ENCODE assay signal across 1 cellular context in the genomic region with DNA sequence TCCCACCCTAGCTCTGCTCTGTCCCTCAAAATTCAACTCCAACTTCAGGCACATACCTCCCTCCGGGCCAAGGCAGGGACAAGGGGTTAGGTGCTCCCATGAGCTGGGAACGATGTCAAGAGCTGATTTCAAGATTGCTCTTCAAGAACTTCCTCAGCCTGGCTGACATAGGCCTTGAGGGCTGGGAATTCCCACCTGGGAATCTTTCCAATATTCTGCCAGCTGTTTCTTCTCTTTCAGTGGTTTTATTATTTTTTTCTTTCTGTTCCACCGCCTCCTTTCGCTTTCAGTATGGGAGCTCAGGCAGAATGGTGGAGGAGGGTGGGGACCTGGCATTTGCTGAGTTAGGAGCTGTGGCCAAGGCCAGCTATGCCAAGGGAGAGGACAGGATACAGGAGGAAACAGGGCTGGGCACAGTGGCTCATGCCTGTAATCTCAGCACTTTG.
A peak's percentile ranks its signal among the peaks of the same experiment; 100 is the strongest.
TF ChIP-seq lines count a peak whose summit lies in the region.

No MANE protein-coding gene starts in this region.

TF ChIP-seq in GM12878, 131 proteins besides CTCF, POLR2A, EP300 and RAD21 (continued from another document and continues in another):
- TF ChIP-seq, protein P1, sequence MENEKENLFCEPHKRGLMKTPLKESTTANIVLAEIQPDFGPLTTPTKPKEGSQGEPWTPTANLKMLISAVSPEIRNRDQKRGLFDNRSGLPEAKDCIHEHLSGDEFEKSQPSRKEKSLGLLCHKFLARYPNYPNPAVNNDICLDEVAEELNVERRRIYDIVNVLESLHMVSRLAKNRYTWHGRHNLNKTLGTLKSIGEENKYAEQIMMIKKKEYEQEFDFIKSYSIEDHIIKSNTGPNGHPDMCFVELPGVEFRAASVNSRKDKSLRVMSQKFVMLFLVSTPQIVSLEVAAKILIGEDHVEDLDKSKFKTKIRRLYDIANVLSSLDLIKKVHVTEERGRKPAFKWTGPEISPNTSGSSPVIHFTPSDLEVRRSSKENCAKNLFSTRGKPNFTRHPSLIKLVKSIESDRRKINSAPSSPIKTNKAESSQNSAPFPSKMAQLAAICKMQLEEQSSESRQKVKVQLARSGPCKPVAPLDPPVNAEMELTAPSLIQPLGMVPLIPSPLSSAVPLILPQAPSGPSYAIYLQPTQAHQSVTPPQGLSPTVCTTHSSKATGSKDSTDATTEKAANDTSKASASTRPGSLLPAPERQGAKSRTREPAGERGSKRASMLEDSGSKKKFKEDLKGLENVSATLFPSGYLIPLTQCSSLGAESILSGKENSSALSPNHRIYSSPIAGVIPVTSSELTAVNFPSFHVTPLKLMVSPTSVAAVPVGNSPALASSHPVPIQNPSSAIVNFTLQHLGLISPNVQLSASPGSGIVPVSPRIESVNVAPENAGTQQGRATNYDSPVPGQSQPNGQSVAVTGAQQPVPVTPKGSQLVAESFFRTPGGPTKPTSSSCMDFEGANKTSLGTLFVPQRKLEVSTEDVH (IDR thresholded peaks at IDR 0.05; ENCODE audit: low read depth, partially characterized antibody) = no peak
- TF ChIP-seq, protein P2, sequence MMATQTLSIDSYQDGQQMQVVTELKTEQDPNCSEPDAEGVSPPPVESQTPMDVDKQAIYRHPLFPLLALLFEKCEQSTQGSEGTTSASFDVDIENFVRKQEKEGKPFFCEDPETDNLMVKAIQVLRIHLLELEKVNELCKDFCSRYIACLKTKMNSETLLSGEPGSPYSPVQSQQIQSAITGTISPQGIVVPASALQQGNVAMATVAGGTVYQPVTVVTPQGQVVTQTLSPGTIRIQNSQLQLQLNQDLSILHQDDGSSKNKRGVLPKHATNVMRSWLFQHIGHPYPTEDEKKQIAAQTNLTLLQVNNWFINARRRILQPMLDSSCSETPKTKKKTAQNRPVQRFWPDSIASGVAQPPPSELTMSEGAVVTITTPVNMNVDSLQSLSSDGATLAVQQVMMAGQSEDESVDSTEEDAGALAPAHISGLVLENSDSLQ (IDR thresholded peaks at IDR 0.05) = no peak
- TF ChIP-seq HDAC2 (IDR thresholded peaks at IDR 0.05) (no peak), KAT2A (conservative IDR thresholded peaks at IDR 0.05; ENCODE audit: control insufficient read depth, low read depth, low read length) (no peak), EGR1 (IDR thresholded peaks at IDR 0.05; ENCODE audit: borderline replicate concordance in 1 of 2, low read depth in 2 of 2, low read length in 2 of 2) (no peak), SMAD5 (IDR thresholded peaks at IDR 0.05; ENCODE audit: low read depth) (no peak), CBX5 (IDR thresholded peaks at IDR 0.05; ENCODE audit: low read depth) (no peak), ZBED1 (IDR thresholded peaks at IDR 0.05; ENCODE audit: borderline replicate concordance) (no peak), CHD1 (IDR thresholded peaks at IDR 0.05; ENCODE audit: low read depth, low read length) (no peak), GATAD2B (conservative IDR thresholded peaks at IDR 0.05; ENCODE audit: low read depth) (no peak), BRCA1 (IDR thresholded peaks at IDR 0.05; ENCODE audit: low read depth, low read length) (no peak), SRF (IDR thresholded peaks at IDR 0.05; ENCODE audit: low read depth in 2 of 2, low read length in 2 of 2) (no peak), CREM (IDR thresholded peaks at IDR 0.05; ENCODE audit: low read depth) (no peak), SIN3A (IDR thresholded peaks at IDR 0.05; ENCODE audit: low read depth, low read length) (no peak), IKZF1 (conservative IDR thresholded peaks at IDR 0.05) (peak; percentile 90), MXI1 (IDR thresholded peaks at IDR 0.05; ENCODE audit: low read depth, low read length) (no peak), TARDBP (IDR thresholded peaks at IDR 0.05; ENCODE audit: borderline replicate concordance) (no peak), HDGF (IDR thresholded peaks at IDR 0.05) (no peak), STAT1 (conservative IDR thresholded peaks at IDR 0.05) (no peak), ASH2L (IDR thresholded peaks at IDR 0.05; ENCODE audit: borderline replicate concordance, low read depth) (no peak), EED (IDR thresholded peaks at IDR 0.05; ENCODE audit: low read depth) (peak; percentile 84), ZNF384 (IDR thresholded peaks at IDR 0.05; ENCODE audit: borderline replicate concordance, low read depth, low read length) (0 out of 2 replicates have a peak, but pooled peaks have one; percentile 25), NFIC (IDR thresholded peaks at IDR 0.05; ENCODE audit: low read depth, low read length) (peak; percentile 58; the same call in 1 of the 2 replicates)
- TF ChIP-seq, protein P3, sequence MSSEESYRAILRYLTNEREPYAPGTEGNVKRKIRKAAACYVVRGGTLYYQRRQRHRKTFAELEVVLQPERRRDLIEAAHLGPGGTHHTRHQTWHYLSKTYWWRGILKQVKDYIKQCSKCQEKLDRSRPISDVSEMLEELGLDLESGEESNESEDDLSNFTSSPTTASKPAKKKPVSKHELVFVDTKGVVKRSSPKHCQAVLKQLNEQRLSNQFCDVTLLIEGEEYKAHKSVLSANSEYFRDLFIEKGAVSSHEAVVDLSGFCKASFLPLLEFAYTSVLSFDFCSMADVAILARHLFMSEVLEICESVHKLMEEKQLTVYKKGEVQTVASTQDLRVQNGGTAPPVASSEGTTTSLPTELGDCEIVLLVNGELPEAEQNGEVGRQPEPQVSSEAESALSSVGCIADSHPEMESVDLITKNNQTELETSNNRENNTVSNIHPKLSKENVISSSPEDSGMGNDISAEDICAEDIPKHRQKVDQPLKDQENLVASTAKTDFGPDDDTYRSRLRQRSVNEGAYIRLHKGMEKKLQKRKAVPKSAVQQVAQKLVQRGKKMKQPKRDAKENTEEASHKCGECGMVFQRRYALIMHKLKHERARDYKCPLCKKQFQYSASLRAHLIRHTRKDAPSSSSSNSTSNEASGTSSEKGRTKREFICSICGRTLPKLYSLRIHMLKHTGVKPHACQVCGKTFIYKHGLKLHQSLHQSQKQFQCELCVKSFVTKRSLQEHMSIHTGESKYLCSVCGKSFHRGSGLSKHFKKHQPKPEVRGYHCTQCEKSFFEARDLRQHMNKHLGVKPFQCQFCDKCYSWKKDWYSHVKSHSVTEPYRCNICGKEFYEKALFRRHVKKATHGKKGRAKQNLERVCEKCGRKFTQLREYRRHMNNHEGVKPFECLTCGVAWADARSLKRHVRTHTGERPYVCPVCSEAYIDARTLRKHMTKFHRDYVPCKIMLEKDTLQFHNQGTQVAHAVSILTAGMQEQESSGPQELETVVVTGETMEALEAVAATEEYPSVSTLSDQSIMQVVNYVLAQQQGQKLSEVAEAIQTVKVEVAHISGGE (CRISPR knock-in tag; IDR thresholded peaks at IDR 0.05) = no peak
- TF ChIP-seq, protein P4, sequence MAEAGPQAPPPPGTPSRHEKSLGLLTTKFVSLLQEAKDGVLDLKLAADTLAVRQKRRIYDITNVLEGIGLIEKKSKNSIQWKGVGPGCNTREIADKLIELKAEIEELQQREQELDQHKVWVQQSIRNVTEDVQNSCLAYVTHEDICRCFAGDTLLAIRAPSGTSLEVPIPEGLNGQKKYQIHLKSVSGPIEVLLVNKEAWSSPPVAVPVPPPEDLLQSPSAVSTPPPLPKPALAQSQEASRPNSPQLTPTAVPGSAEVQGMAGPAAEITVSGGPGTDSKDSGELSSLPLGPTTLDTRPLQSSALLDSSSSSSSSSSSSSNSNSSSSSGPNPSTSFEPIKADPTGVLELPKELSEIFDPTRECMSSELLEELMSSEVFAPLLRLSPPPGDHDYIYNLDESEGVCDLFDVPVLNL (IDR thresholded peaks at IDR 0.05; ENCODE audit: low read depth, low read length) = no peak
- TF ChIP-seq, protein P5, sequence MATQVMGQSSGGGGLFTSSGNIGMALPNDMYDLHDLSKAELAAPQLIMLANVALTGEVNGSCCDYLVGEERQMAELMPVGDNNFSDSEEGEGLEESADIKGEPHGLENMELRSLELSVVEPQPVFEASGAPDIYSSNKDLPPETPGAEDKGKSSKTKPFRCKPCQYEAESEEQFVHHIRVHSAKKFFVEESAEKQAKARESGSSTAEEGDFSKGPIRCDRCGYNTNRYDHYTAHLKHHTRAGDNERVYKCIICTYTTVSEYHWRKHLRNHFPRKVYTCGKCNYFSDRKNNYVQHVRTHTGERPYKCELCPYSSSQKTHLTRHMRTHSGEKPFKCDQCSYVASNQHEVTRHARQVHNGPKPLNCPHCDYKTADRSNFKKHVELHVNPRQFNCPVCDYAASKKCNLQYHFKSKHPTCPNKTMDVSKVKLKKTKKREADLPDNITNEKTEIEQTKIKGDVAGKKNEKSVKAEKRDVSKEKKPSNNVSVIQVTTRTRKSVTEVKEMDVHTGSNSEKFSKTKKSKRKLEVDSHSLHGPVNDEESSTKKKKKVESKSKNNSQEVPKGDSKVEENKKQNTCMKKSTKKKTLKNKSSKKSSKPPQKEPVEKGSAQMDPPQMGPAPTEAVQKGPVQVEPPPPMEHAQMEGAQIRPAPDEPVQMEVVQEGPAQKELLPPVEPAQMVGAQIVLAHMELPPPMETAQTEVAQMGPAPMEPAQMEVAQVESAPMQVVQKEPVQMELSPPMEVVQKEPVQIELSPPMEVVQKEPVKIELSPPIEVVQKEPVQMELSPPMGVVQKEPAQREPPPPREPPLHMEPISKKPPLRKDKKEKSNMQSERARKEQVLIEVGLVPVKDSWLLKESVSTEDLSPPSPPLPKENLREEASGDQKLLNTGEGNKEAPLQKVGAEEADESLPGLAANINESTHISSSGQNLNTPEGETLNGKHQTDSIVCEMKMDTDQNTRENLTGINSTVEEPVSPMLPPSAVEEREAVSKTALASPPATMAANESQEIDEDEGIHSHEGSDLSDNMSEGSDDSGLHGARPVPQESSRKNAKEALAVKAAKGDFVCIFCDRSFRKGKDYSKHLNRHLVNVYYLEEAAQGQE (IDR thresholded peaks at IDR 0.05; ENCODE audit: low read depth, low read length) = no peak
- TF ChIP-seq, protein P6, sequence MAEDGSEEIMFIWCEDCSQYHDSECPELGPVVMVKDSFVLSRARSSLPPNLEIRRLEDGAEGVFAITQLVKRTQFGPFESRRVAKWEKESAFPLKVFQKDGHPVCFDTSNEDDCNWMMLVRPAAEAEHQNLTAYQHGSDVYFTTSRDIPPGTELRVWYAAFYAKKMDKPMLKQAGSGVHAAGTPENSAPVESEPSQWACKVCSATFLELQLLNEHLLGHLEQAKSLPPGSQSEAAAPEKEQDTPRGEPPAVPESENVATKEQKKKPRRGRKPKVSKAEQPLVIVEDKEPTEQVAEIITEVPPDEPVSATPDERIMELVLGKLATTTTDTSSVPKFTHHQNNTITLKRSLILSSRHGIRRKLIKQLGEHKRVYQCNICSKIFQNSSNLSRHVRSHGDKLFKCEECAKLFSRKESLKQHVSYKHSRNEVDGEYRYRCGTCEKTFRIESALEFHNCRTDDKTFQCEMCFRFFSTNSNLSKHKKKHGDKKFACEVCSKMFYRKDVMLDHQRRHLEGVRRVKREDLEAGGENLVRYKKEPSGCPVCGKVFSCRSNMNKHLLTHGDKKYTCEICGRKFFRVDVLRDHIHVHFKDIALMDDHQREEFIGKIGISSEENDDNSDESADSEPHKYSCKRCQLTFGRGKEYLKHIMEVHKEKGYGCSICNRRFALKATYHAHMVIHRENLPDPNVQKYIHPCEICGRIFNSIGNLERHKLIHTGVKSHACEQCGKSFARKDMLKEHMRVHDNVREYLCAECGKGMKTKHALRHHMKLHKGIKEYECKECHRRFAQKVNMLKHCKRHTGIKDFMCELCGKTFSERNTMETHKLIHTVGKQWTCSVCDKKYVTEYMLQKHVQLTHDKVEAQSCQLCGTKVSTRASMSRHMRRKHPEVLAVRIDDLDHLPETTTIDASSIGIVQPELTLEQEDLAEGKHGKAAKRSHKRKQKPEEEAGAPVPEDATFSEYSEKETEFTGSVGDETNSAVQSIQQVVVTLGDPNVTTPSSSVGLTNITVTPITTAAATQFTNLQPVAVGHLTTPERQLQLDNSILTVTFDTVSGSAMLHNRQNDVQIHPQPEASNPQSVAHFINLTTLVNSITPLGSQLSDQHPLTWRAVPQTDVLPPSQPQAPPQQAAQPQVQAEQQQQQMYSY (CRISPR knock-in tag; IDR thresholded peaks at IDR 0.05) = no peak
- TF ChIP-seq, protein P7, sequence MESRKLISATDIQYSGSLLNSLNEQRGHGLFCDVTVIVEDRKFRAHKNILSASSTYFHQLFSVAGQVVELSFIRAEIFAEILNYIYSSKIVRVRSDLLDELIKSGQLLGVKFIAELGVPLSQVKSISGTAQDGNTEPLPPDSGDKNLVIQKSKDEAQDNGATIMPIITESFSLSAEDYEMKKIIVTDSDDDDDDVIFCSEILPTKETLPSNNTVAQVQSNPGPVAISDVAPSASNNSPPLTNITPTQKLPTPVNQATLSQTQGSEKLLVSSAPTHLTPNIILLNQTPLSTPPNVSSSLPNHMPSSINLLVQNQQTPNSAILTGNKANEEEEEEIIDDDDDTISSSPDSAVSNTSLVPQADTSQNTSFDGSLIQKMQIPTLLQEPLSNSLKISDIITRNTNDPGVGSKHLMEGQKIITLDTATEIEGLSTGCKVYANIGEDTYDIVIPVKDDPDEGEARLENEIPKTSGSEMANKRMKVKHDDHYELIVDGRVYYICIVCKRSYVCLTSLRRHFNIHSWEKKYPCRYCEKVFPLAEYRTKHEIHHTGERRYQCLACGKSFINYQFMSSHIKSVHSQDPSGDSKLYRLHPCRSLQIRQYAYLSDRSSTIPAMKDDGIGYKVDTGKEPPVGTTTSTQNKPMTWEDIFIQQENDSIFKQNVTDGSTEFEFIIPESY (IDR thresholded peaks at IDR 0.05) = no peak
- TF ChIP-seq, protein P8, sequence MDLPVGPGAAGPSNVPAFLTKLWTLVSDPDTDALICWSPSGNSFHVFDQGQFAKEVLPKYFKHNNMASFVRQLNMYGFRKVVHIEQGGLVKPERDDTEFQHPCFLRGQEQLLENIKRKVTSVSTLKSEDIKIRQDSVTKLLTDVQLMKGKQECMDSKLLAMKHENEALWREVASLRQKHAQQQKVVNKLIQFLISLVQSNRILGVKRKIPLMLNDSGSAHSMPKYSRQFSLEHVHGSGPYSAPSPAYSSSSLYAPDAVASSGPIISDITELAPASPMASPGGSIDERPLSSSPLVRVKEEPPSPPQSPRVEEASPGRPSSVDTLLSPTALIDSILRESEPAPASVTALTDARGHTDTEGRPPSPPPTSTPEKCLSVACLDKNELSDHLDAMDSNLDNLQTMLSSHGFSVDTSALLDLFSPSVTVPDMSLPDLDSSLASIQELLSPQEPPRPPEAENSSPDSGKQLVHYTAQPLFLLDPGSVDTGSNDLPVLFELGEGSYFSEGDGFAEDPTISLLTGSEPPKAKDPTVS (IDR thresholded peaks at IDR 0.05; ENCODE audit: low read depth, low read length) = no peak
- TF ChIP-seq, protein P9, sequence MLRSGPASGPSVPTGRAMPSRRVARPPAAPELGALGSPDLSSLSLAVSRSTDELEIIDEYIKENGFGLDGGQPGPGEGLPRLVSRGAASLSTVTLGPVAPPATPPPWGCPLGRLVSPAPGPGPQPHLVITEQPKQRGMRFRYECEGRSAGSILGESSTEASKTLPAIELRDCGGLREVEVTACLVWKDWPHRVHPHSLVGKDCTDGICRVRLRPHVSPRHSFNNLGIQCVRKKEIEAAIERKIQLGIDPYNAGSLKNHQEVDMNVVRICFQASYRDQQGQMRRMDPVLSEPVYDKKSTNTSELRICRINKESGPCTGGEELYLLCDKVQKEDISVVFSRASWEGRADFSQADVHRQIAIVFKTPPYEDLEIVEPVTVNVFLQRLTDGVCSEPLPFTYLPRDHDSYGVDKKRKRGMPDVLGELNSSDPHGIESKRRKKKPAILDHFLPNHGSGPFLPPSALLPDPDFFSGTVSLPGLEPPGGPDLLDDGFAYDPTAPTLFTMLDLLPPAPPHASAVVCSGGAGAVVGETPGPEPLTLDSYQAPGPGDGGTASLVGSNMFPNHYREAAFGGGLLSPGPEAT (IDR thresholded peaks at IDR 0.05; ENCODE audit: low read depth) = peak; percentile 57; the same call in 1 of the 2 replicates
